8 cellular contexts compared by ENCODE assay signal in genomic region chrX:48891402-48892288, GRCh38. TPM values are rescaled to one million over a fixed set of nuclear protein-coding genes. Genes with fewer than 3 reads are reported as not detected.
A peak's percentile ranks its signal among the peaks of the same experiment; 100 is the strongest.
DNase-seq lines count a peak whose midpoint lies in the region; ATAC-seq and TF ChIP-seq lines count a peak whose summit lies in the region.

No MANE protein-coding gene starts in this region.

- ATAC-seq in GM18867 (IDR thresholded peaks at IDR 0.05; ENCODE audit: unreplicated experiment) (peak; percentile 76), HG03108 (IDR thresholded peaks at IDR 0.05; ENCODE audit: unreplicated experiment) (peak; percentile 78), left colon (peak; percentile 92)
- ATAC-seq in activated CD4-positive, CD25-positive, alpha-beta regulatory T cell treated with anti-CD3 and anti-CD28 coated beads, Interleukin-2, amount 50 U/mL, for 24 hours, result peak; percentile 89 to 90

- peaks cover 6% of the 10 kb centered on the region for H3K9me3 Mint-ChIP-seq in chondrocyte (ENCODE audit: low read depth)

- H3K4me1 Mint-ChIP-seq in chondrocyte (ENCODE audit: low read depth), result peaks cover 11% of the 10 kb centered on the region

- H3K36me3 Mint-ChIP-seq in chondrocyte (ENCODE audit: low read depth), result peaks cover 1% of the 10 kb centered on the region

- DNase-seq in AG04449 (ENCODE audit: low read depth, low spot score), result no peak
- peak; percentile 96 for DNase-seq in NCI-H2227 (lab: John Stamatoyannopoulos, UW; ENCODE audit: unreplicated experiment)
- no peak for DNase-seq in chondrocyte (ENCODE audit: low spot score)
- peak; percentile 88 to 91 for DNase-seq in left colon
- DNase-seq in stimulated activated CD4-positive, alpha-beta T cell treated with anti-CD3 and anti-CD28 coated beads, Interleukin-1b, Interleukin-23, amount 100 ng/mL, for 4 hours (ENCODE audit: low read depth in 2 of 2), result peak; percentile 54 to 63

- peak overlapping the region; percentile 45 for H3K27ac Mint-ChIP-seq in chondrocyte (ENCODE audit: unreplicated experiment)

- TF ChIP-seq CTCF in AG04449 (IDR thresholded peaks at IDR 0.05; ENCODE audit: insufficient read depth, low read length, missing control alignments) (peak; percentile 65), chondrocyte (IDR thresholded peaks at IDR 0.05) (peak; percentile 74)

- CTCF ChIA-PET in AG04449 (lab: Yijun Ruan, JAX), result interaction anchor here (0.8 to 1.3 kb wide), 2 partner anchors 12 to 25 kb away, joined by 4 to 5 read pairs; no protein-coding TSS in a partner anchor

- intact Hi-C loops in left colon (cut with DNase I, micrococcal nuclease), result no loop called here

- POLR2A ChIA-PET in AG04449 (lab: Yijun Ruan, JAX), result interaction anchor here (0.9 kb wide), 1 partner anchor 59 kb away, joined by 3 read pairs; no protein-coding TSS in a partner anchor

- peak overlapping the region; percentile 70 for H3K4me3 Mint-ChIP-seq in chondrocyte (ENCODE audit: unreplicated experiment)

- no peaks in the 10 kb centered on the region for H3K27me3 Mint-ChIP-seq in chondrocyte (ENCODE audit: low read depth)

- peak overlapping the region; percentile 55 for H3K4me3 ChIP-seq in AG04449 (ENCODE audit: low read depth, low read length)

RNA-seq across cellular contexts. Expression of gene TIMM17B, which starts 5.9 kb away (rescaled TPM):
- total RNA-seq in chondrocyte (37.7 to 41.6 TPM (median 38.0 TPM) in 3 replicates), left colon (10 to 100 TPM; 44.6 to 46.7 TPM)

RNA-seq across cellular contexts. Expression of gene PQBP1, which starts 6.1 kb away (rescaled TPM):
- 58.4 to 61.7 TPM (median 61.7 TPM) in 3 replicates for total RNA-seq in chondrocyte
- 10 to 100 TPM; 68.8 to 70.5 TPM for total RNA-seq in left colon

RNA-seq across cellular contexts. Expression of gene SLC35A2, which starts 19.8 kb away (rescaled TPM):
- total RNA-seq in chondrocyte (32.3 to 39.2 TPM (median 38.9 TPM) in 3 replicates), left colon (10 to 100 TPM; 50.0 to 60.6 TPM)

RNA-seq across cellular contexts. Expression of gene PIM2, which starts 27.2 kb away (rescaled TPM):
- total RNA-seq in chondrocyte (4.3 to 5.1 TPM (median 4.6 TPM) in 3 replicates), left colon (10 to 100 TPM; 11.6 to 20.4 TPM)

RNA-seq across cellular contexts. Expression of gene PCSK1N, which starts 56.2 kb away (rescaled TPM):
- 58.7 to 74.2 TPM (median 69.2 TPM) in 3 replicates for total RNA-seq in chondrocyte
- total RNA-seq in left colon, result 10 to 100 TPM in 1 of 2 donors, 1 to 10 TPM in 1; 8.8 to 21.4 TPM

Comparison
In these comparisons a context has a peak if more than half of its experiments do, and no peak if none do; other contexts are left out.
1. DNase-seq: peak in NCI-H2227 (single experiment), left colon (2 of 2) and stimulated activated CD4-positive, alpha-beta T cell treated with anti-CD3 and anti-CD28 coated beads, Interleukin-1b, Interleukin-23, amount 100 ng/mL, for 4 hours (2 of 2); none in AG04449 (single experiment) and chondrocyte (single experiment).
2. Peak in every context shown above with its lines, with median percentiles within 50 percentile points of each other: ATAC-seq.